34 cellular contexts compared by ENCODE assay signal in the genomic region with DNA sequence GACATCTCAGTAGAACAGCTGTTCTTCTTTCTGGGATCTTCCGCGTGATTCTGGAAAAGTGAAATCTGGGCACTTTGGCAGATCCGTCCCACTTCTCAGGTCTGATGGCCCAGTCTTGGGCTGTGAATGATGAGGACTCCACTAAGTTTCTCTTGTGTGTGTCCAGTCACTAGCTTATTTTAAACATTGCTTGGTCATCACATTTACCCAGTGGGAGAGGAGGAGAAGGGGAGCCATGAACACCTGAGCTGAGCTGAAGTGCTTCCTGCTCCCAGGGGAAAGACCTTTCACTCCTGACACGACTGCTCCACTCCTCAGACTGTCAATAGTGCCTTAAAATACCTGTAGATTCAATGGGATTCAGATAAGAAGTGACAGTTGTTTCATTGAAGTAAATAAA.
"Had no signal": no experiment of that assay in that cellular context is flagged by ENCODE, and none has a peak within 500 bp of the region (broad histone marks: within the 10 kb centered on the region; RNA-seq: fewer than 3 reads in every experiment).

No MANE protein-coding gene starts in this region.

- H3K4me3 ChIP-seq: MG63 had no signal

- H3K36me3 ChIP-seq: MG63 had no signal

- DNase-seq: Karpas-422, Kasumi-1, MG63, MM.1S, MV-4-11, NCI-H1048, NCI-H1092, NCI-H1092 treated with DMSO at 0.1 percent for 48 hours, NCI-H1105, NCI-H1417, NCI-H1417 treated with DMSO at 0.1 percent for 48 hours, NCI-H1436 treated with DMSO at 0.1 percent for 48 hours, NCI-H146, NCI-H1694, NCI-H1694 treated with DMSO at 0.1 percent for 48 hours, NCI-H187, NCI-H187 treated with DMSO at 0.1 percent for 48 hours, NCI-H1930, NCI-H2029, NCI-H2029 treated with DMSO at 0.1 percent for 48 hours, NCI-H2081, NCI-H2081 treated with DMSO at 0.1 percent for 48 hours, NCI-H2107, NCI-H2171, NCI-H2171 treated with DMSO at 0.1 percent for 48 hours, NCI-H2227 treated with DMSO at 0.1 percent for 48 hours, NCI-H226, NCI-H345, NCI-H446, NCI-H446 treated with DMSO at 0.1 percent for 48 hours, NCI-H510A, NCI-H510A treated with DMSO at 0.1 percent for 48 hours, NCI-H524, NCI-H524 treated with DMSO at 0.1 percent for 48 hours had no signal
